ENCODE assay signal across 8 cellular contexts in genomic region chr10:31745612-31746376, GRCh38.
DNase-seq lines count a peak whose midpoint lies in the region; ATAC-seq lines count a peak whose summit lies in the region.

No MANE protein-coding gene starts in this region.

- no peaks in the 10 kb centered on the region for H3K36me3 Mint-ChIP-seq in activated T-helper 2 cell treated with anti-CD3 and anti-CD28 coated beads, Interferon-gamma antibody, Interleukin-2, Interleukin-4, amounts not matched to agents 10 μg/mL and 5 μg/mL and 100 μg/mL, durations not matched to agents 14 hours and 24 hours and 36 hours (ENCODE audit: low read depth)

- peaks cover 23% of the 10 kb centered on the region for H3K4me1 Mint-ChIP-seq in activated T-helper 2 cell treated with anti-CD3 and anti-CD28 coated beads, Interferon-gamma antibody, Interleukin-2, Interleukin-4, amounts not matched to agents 10 μg/mL and 5 μg/mL and 100 μg/mL, durations not matched to agents 14 hours and 24 hours and 36 hours (ENCODE audit: low read depth)

- intact Hi-C loops in activated T-helper 2 cell treated with anti-CD3 and anti-CD28 coated beads, Interferon-gamma antibody, Interleukin-2, Interleukin-4, amounts not matched to agents 10 μg/mL and 5 μg/mL and 100 μg/mL, durations not matched to agents 14 hours and 24 hours and 36 hours (cut with micrococcal nuclease): loop anchor here (1.0 to 5.0 kb wide), 3 partner anchors 15 to 58 kb away; no protein-coding TSS in a partner anchor

- H3K27ac ChIP-seq in mesodermal cell (ENCODE audit: low read depth, low read length, severe bottlenecking): peak overlapping the region; percentile 23

- H3K9me3 Mint-ChIP-seq in activated T-helper 2 cell treated with anti-CD3 and anti-CD28 coated beads, Interferon-gamma antibody, Interleukin-2, Interleukin-4, amounts not matched to agents 10 μg/mL and 5 μg/mL and 100 μg/mL, durations not matched to agents 14 hours and 24 hours and 36 hours: no peaks in the 10 kb centered on the region

- peaks cover 19% of the 10 kb centered on the region for H3K4me1 ChIP-seq in mesodermal cell (ENCODE audit: control insufficient read depth, insufficient read depth, low read length, poor library complexity, severe bottlenecking)

- no peak for ATAC-seq in GM21526 (IDR thresholded peaks at IDR 0.05; ENCODE audit: low FRiP score, unreplicated experiment)
- no peak for ATAC-seq in HG03045 (IDR thresholded peaks at IDR 0.05; ENCODE audit: unreplicated experiment)

- DNase-seq in CD1c-positive myeloid dendritic cell (ENCODE audit: extremely low spot score): peak; percentile 11
- peak; percentile 79 for DNase-seq in HS-5 (ENCODE audit: low read depth)
- DNase-seq in activated T-helper 2 cell treated with anti-CD3 and anti-CD28 coated beads, Interferon-gamma antibody, Interleukin-2, Interleukin-4, amounts not matched to agents 10 μg/mL and 5 μg/mL and 100 μg/mL, durations not matched to agents 14 hours and 24 hours and 36 hours (ENCODE audit: low spot score): peak; percentile 27
- no peak for DNase-seq in cortex of kidney (lab: John Stamatoyannopoulos, UW)
- no peak for DNase-seq in NCI-H1436 (lab: John Stamatoyannopoulos, UW)

- 86 to 91% methylated on average over 8 to 9 of the region's 9 CpGs for WGBS in mesodermal cell (ENCODE audit: insufficient coverage in 2 of 2), 2 experiments

- no peak overlapping the region for H3K4me3 ChIP-seq in mesodermal cell (ENCODE audit: extremely low read depth, insufficient read depth, low read length, poor library complexity, severe bottlenecking)

- no peaks in the 10 kb centered on the region for H3K27me3 Mint-ChIP-seq in activated T-helper 2 cell treated with anti-CD3 and anti-CD28 coated beads, Interferon-gamma antibody, Interleukin-2, Interleukin-4, amounts not matched to agents 10 μg/mL and 5 μg/mL and 100 μg/mL, durations not matched to agents 14 hours and 24 hours and 36 hours (ENCODE audit: low read depth)

- H3K4me3 Mint-ChIP-seq in activated T-helper 2 cell treated with anti-CD3 and anti-CD28 coated beads, Interferon-gamma antibody, Interleukin-2, Interleukin-4, amounts not matched to agents 10 μg/mL and 5 μg/mL and 100 μg/mL, durations not matched to agents 14 hours and 24 hours and 36 hours (ENCODE audit: low read depth): no peak overlapping the region

- H3K9me3 ChIP-seq in mesodermal cell (ENCODE audit: control insufficient read depth, low read length): no peaks in the 10 kb centered on the region

- H3K36me3 ChIP-seq in mesodermal cell (ENCODE audit: control insufficient read depth, insufficient read depth, low read length): no peaks in the 10 kb centered on the region

- peak overlapping the region; percentile 67 for H3K27ac Mint-ChIP-seq in activated T-helper 2 cell treated with anti-CD3 and anti-CD28 coated beads, Interferon-gamma antibody, Interleukin-2, Interleukin-4, amounts not matched to agents 10 μg/mL and 5 μg/mL and 100 μg/mL, durations not matched to agents 14 hours and 24 hours and 36 hours

Comparison
In these comparisons a context has a peak if more than half of its experiments do, and no peak if none do; other contexts are left out.
1. DNase-seq: peak in CD1c-positive myeloid dendritic cell (single experiment), HS-5 (single experiment) and activated T-helper 2 cell treated with anti-CD3 and anti-CD28 coated beads, Interferon-gamma antibody, Interleukin-2, Interleukin-4, amounts not matched to agents 10 μg/mL and 5 μg/mL and 100 μg/mL, durations not matched to agents 14 hours and 24 hours and 36 hours (single experiment); none in cortex of kidney (single experiment) and NCI-H1436 (single experiment).